In genomic region chr7:27235387-27236052, GRCh38 we compare ENCODE assay signal across 9 cellular contexts. TPM values are rescaled to one million over a fixed set of nuclear protein-coding genes. Genes with fewer than 3 reads are reported as not detected.
DNase-seq lines count a peak whose midpoint lies in the region; ATAC-seq and TF ChIP-seq lines count a peak whose summit lies in the region.
"Had no signal": no experiment of that assay in that cellular context is flagged by ENCODE, and none has a peak within 500 bp of the region (broad histone marks: within the 10 kb centered on the region; RNA-seq: fewer than 3 reads in every experiment).

No MANE protein-coding gene starts in this region.

- H3K9ac ChIP-seq in skeletal muscle satellite cell (ENCODE audit: low read depth, low read length) = peak overlapping the region; percentile 58

- no peak overlapping the region for H3K27ac Mint-ChIP-seq in WTC11
- H3K27ac Mint-ChIP-seq: activated B cell treated with CpG ODN at 0.5 μM for 24 hours had no signal

- intact Hi-C loops in right cardiac atrium (cut with DNase I) = no loop called here

- H3K4me2 ChIP-seq in skeletal muscle satellite cell (ENCODE audit: low read length) = peak overlapping the region; percentile 99

- WGBS in right cardiac atrium = 1% methylated on average over 54 of the region's 54 CpGs

- peak; percentile 53 for TF ChIP-seq CTCF in LNCAP (IDR thresholded peaks at IDR 0.05)
- TF ChIP-seq CTCF in WTC11 (IDR thresholded peaks at IDR 0.05) = no peak

- no peaks in the 10 kb centered on the region for H3K36me3 ChIP-seq in skeletal muscle satellite cell (ENCODE audit: insufficient read depth, low read length)

- H3K4me3 ChIP-seq in right cardiac atrium (ENCODE audit: low read length) (peak overlapping the region; percentile 42), skeletal muscle satellite cell (ENCODE audit: low read length) (peak overlapping the region; percentile 77)

- POLR2A ChIA-PET in WTC11 (lab: Charles Lee) = no interaction called here

- H3K9me3 ChIP-seq in right cardiac atrium (ENCODE audit: control insufficient read depth, low read length) (no peaks in the 10 kb centered on the region), skeletal muscle satellite cell (replicated peaks; ENCODE audit: low read length) (no peaks in the 10 kb centered on the region)

- H3K27me3 ChIP-seq in right cardiac atrium (ENCODE audit: control insufficient read depth, insufficient read depth) (no peaks in the 10 kb centered on the region), skeletal muscle satellite cell (ENCODE audit: control insufficient read depth, insufficient read depth, low read length) (peaks cover 43% of the 10 kb centered on the region)

- ATAC-seq in WTC11 (peak; percentile 80), right cardiac atrium (peak; percentile 45 to 48), GM18517 (IDR thresholded peaks at IDR 0.05; ENCODE audit: unreplicated experiment) (no peak), HG03108 (IDR thresholded peaks at IDR 0.05; ENCODE audit: unreplicated experiment) (no peak)

- DNase-seq in Daoy (ENCODE audit: low read depth) (peak; percentile 90), WTC11 (ENCODE audit: low spot score) (peak; percentile 84), right cardiac atrium (peak; percentile 62 to 78 (median 75)), mesenteric fat pad (ENCODE audit: low spot score) (no peak)
- DNase-seq: activated B cell treated with CpG ODN at 0.5 μM for 24 hours had no signal

- H3K27me3 Mint-ChIP-seq in WTC11 (ENCODE audit: low read depth) = peaks cover 98% of the 10 kb centered on the region

- H3K27ac ChIP-seq in right cardiac atrium (ENCODE audit: low read length) = no peak overlapping the region

- H3K36me3 Mint-ChIP-seq in WTC11 = no peaks in the 10 kb centered on the region

- H3K4me1 Mint-ChIP-seq in WTC11 = peaks cover 21% of the 10 kb centered on the region

- H3K4me1 ChIP-seq in right cardiac atrium (ENCODE audit: control insufficient read depth, insufficient read depth, low read length) = no peaks in the 10 kb centered on the region
- peaks cover 9% of the 10 kb centered on the region for H3K4me1 ChIP-seq in skeletal muscle satellite cell (ENCODE audit: control insufficient read depth, insufficient read depth, low read length)

- CTCF ChIA-PET in WTC11 (lab: Charles Lee) = interaction anchor here (0.5 to 2.5 kb wide), 20 partner anchors 8 to 826 kb away, joined by 3 to 22 read pairs (median 3); partner anchors contain the start of gene HIBADH

- peak overlapping the region; percentile 69 for H3K4me3 Mint-ChIP-seq in WTC11
- H3K4me3 Mint-ChIP-seq: activated B cell treated with CpG ODN at 0.5 μM for 24 hours had no signal

- H3K9me3 Mint-ChIP-seq in WTC11 = no peaks in the 10 kb centered on the region
- H3K9me3 Mint-ChIP-seq: activated B cell treated with CpG ODN at 0.5 μM for 24 hours had no signal

TF ChIP-seq in WTC11, 78 proteins besides CTCF, POLR2A, EP300 and RAD21 (continues in another document):
- peak; percentile 39; the same call in 1 of the 2 replicates for TF ChIP-seq ZBTB21 (CRISPR knock-in tag; IDR thresholded peaks at IDR 0.05; ENCODE audit: borderline replicate concordance)
- peak; percentile 66; the same call in 1 of the 2 replicates for TF ChIP-seq KAT7 (CRISPR knock-in tag; IDR thresholded peaks at IDR 0.05; ENCODE audit: borderline replicate concordance)
- TF ChIP-seq GTF2I (CRISPR knock-in tag; conservative IDR thresholded peaks at IDR 0.05) = no peak
- TF ChIP-seq FOXP4 (CRISPR knock-in tag; IDR thresholded peaks at IDR 0.05) = no peak
- 0 out of 2 replicates have a peak, but pooled peaks have one; percentile 14 for TF ChIP-seq SP1 (CRISPR knock-in tag; conservative IDR thresholded peaks at IDR 0.05)
- TF ChIP-seq ZNF425 (CRISPR knock-in tag; conservative IDR thresholded peaks at IDR 0.05) = no peak
- peak; percentile 69; the same call in 1 of the 2 replicates for TF ChIP-seq ETV6 (CRISPR knock-in tag; IDR thresholded peaks at IDR 0.05)
- TF ChIP-seq ZNF532 (CRISPR knock-in tag; IDR thresholded peaks at IDR 0.05; ENCODE audit: borderline replicate concordance) = no peak
- TF ChIP-seq NFE2L1 (CRISPR knock-in tag; IDR thresholded peaks at IDR 0.05) = no peak
- TF ChIP-seq CBFB (CRISPR knock-in tag; IDR thresholded peaks at IDR 0.05; ENCODE audit: low read depth) = 0 out of 2 replicates have a peak, but pooled peaks have one; percentile 34

RNA-seq across cellular contexts. Expression of gene EVX1, which starts 7.1 kb away (rescaled TPM):
- not detected in 2 replicates for total RNA-seq in Daoy (2014; rRNA removed; shearing (Covaris generic))
- total RNA-seq in WTC11 (2021) (not detected in 3 replicates), right cardiac atrium (not detected), mesenteric fat pad (0.13 TPM)
- polyA plus RNA-seq in right cardiac atrium = 0.05 TPM
- total RNA-seq in skeletal muscle satellite cell (2012; rRNA removed) = not detected in 2 replicates
- total RNA-seq: activated B cell treated with CpG ODN at 0.5 μM for 24 hours had no signal

RNA-seq across cellular contexts. Expression of gene HOXA13, which starts 35.6 kb away (rescaled TPM):
- total RNA-seq in Daoy (2014; rRNA removed; shearing (Covaris generic)) = 0.86 and 1.3 TPM in 2 replicates
- total RNA-seq in WTC11 (2021) (not detected in 3 replicates), right cardiac atrium (not detected), mesenteric fat pad (1.9 TPM)
- polyA plus RNA-seq in right cardiac atrium = not detected
- 0.22 TPM in 1 of 2 replicates, not detected in the other for total RNA-seq in skeletal muscle satellite cell (2012; rRNA removed)
- total RNA-seq: activated B cell treated with CpG ODN at 0.5 μM for 24 hours had no signal

RNA-seq across cellular contexts. Expression of gene HOXA11, which starts 50.5 kb away (rescaled TPM):
- 7.7 and 8.2 TPM in 2 replicates for total RNA-seq in Daoy (2014; rRNA removed; shearing (Covaris generic))
- total RNA-seq in WTC11 (2021) (not detected in 3 replicates), right cardiac atrium (not detected), mesenteric fat pad (6.1 TPM)
- polyA plus RNA-seq in right cardiac atrium = not detected
- total RNA-seq in skeletal muscle satellite cell (2012; rRNA removed) = 3.3 and 3.8 TPM in 2 replicates
- total RNA-seq: activated B cell treated with CpG ODN at 0.5 μM for 24 hours had no signal

Comparison
In these comparisons a context has a peak if more than half of its experiments do, and no peak if none do; other contexts are left out.
1. ATAC-seq: peak in WTC11 (single experiment) and right cardiac atrium (2 of 2); none in GM18517 (single experiment) and HG03108 (single experiment).